In the genomic region with DNA sequence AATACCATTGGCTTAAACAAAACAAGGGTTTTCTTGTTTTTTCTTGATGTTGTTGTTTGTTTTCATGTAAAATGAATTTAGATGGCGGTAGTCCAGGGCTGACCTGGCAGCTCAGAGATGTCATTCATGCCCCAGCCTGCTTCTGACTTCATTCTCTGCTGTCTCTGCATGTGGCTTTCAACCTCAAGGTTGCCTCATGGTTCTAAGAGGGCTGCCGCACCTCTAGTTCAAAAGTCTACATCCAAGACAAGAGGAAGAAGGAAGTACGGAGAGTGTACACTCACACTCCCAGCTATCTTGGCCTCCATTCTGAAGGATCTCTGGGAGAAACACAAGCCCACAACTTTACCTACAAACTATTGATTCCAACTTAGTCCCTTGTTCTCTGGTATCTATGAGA, we compare ENCODE assay signal across 11 cellular contexts. TPM values are rescaled to one million over a fixed set of nuclear protein-coding genes. Genes with fewer than 3 reads are reported as not detected.
A peak's percentile ranks its signal among the peaks of the same experiment; 100 is the strongest.
DNase-seq lines count a peak whose midpoint lies in the region; ATAC-seq and TF ChIP-seq lines count a peak whose summit lies in the region.
"Had no signal": no experiment of that assay in that cellular context is flagged by ENCODE, and none has a peak within 500 bp of the region (broad histone marks: within the 10 kb centered on the region; RNA-seq: fewer than 3 reads in every experiment).

No MANE protein-coding gene starts in this region.

- no peak overlapping the region for H2BK12ac ChIP-seq in mesenchymal stem cell (ENCODE audit: low read length in 2 of 2)

- peaks cover 6% of the 10 kb centered on the region for H3K9me3 Mint-ChIP-seq in activated naive CD4-positive, alpha-beta T cell treated with anti-CD3 and anti-CD28 coated beads, Interleukin-2, amount 50 U/mL, for 24 hours
- H3K9me3 Mint-ChIP-seq in activated naive CD8-positive, alpha-beta T cell treated with anti-CD3 and anti-CD28 coated beads for 36 hours, result peaks cover 5% of the 10 kb centered on the region

- H3K27ac ChIP-seq in mesenchymal stem cell (ENCODE audit: low read length, poor library complexity, severe bottlenecking) (no peak overlapping the region), vagina (peak overlapping the region; percentile 86)

- H2AFZ ChIP-seq in mesenchymal stem cell (ENCODE audit: low read depth, low read length), result peak overlapping the region; percentile 6

- peak overlapping the region; percentile 94 for H3K9ac ChIP-seq in mesenchymal stem cell (ENCODE audit: low read length)

- peaks cover 0 to 7% of the 10 kb centered on the region in 2 experiments for H3K36me3 ChIP-seq in mesenchymal stem cell (ENCODE audit: control insufficient read depth in 1 of 2, insufficient read depth in 2 of 2, low read depth in 1 of 2, low read length in 2 of 2)
- no peaks in the 10 kb centered on the region for H3K36me3 ChIP-seq in vagina

- H3K4me1 ChIP-seq in mesenchymal stem cell (ENCODE audit: control insufficient read depth, insufficient read depth, low read depth, low read length) (peaks cover 3% of the 10 kb centered on the region), vagina (peaks cover 28% of the 10 kb centered on the region)

- no peak overlapping the region for H2BK120ac ChIP-seq in mesenchymal stem cell (ENCODE audit: low read depth, low read length)

- no peak overlapping the region for H2BK5ac ChIP-seq in mesenchymal stem cell (ENCODE audit: low read depth, low read length, poor library complexity, severe bottlenecking)

- no peak overlapping the region for H3K18ac ChIP-seq in mesenchymal stem cell (ENCODE audit: low read depth in 1 of 2, low read length in 2 of 2)

- no peak overlapping the region for H3K14ac ChIP-seq in mesenchymal stem cell (ENCODE audit: low read length in 2 of 2)

- H2BK15ac ChIP-seq in mesenchymal stem cell (ENCODE audit: low read depth, poor library complexity, severe bottlenecking), result no peak overlapping the region

- H3K27me3 Mint-ChIP-seq in activated naive CD4-positive, alpha-beta T cell treated with anti-CD3 and anti-CD28 coated beads, Interleukin-2, amount 50 U/mL, for 24 hours, result no peaks in the 10 kb centered on the region
- no peaks in the 10 kb centered on the region for H3K27me3 Mint-ChIP-seq in activated naive CD8-positive, alpha-beta T cell treated with anti-CD3 and anti-CD28 coated beads for 36 hours

- H3K4me3 ChIP-seq in mesenchymal stem cell (ENCODE audit: insufficient read depth in 1 of 2, low read depth in 1 of 2, low read length in 2 of 2) (no peak overlapping the region), vagina (peak overlapping the region in 1 of 2 donors; percentile 49)

- peak overlapping the region; percentile 99 for H3K27ac Mint-ChIP-seq in activated naive CD4-positive, alpha-beta T cell treated with anti-CD3 and anti-CD28 coated beads, Interleukin-2, amount 50 U/mL, for 24 hours
- peak overlapping the region; percentile 91 for H3K27ac Mint-ChIP-seq in activated naive CD8-positive, alpha-beta T cell treated with anti-CD3 and anti-CD28 coated beads for 36 hours

- H3K4me2 ChIP-seq in mesenchymal stem cell (ENCODE audit: low read length, poor library complexity, severe bottlenecking), result no peak overlapping the region

- 100% methylated on average over 2 of the region's 3 CpGs for WGBS in mesenchymal stem cell

- no peak overlapping the region for H3K4ac ChIP-seq in mesenchymal stem cell (ENCODE audit: low read depth in 1 of 2, low read length in 2 of 2)

- H2AK5ac ChIP-seq in mesenchymal stem cell (ENCODE audit: low read length, severe bottlenecking), result peak overlapping the region; percentile 37

- TF ChIP-seq POLR2A in vagina (IDR thresholded peaks at IDR 0.05), result no peak

- ATAC-seq in GM21576 (IDR thresholded peaks at IDR 0.05; ENCODE audit: unreplicated experiment), result no peak
- ATAC-seq: heart right ventricle had no signal

- H3K9me3 ChIP-seq in mesenchymal stem cell (ENCODE audit: control insufficient read depth, low read length) (no peaks in the 10 kb centered on the region), vagina (no peaks in the 10 kb centered on the region)

- H4K91ac ChIP-seq in mesenchymal stem cell (ENCODE audit: low read length), result no peak overlapping the region

- intact Hi-C loops in vagina (cut with DNase I), result no loop called here

- peaks cover 7% of the 10 kb centered on the region for H3K36me3 Mint-ChIP-seq in activated naive CD4-positive, alpha-beta T cell treated with anti-CD3 and anti-CD28 coated beads, Interleukin-2, amount 50 U/mL, for 24 hours
- peaks cover 9% of the 10 kb centered on the region for H3K36me3 Mint-ChIP-seq in activated naive CD8-positive, alpha-beta T cell treated with anti-CD3 and anti-CD28 coated beads for 36 hours

- peaks cover 3% of the 10 kb centered on the region for H3K79me1 ChIP-seq in mesenchymal stem cell (replicated peaks; ENCODE audit: low read length, poor library complexity, severe bottlenecking)

- H3K4me3 Mint-ChIP-seq in activated naive CD4-positive, alpha-beta T cell treated with anti-CD3 and anti-CD28 coated beads, Interleukin-2, amount 50 U/mL, for 24 hours, result peak overlapping the region; percentile 99
- peak overlapping the region; percentile 89 for H3K4me3 Mint-ChIP-seq in activated naive CD8-positive, alpha-beta T cell treated with anti-CD3 and anti-CD28 coated beads for 36 hours

- H3K27me3 ChIP-seq in mesenchymal stem cell (ENCODE audit: control insufficient read depth in 1 of 2, insufficient read depth in 1 of 2, low read length in 2 of 2), result no peaks in the 10 kb centered on the region
- no peaks in the 10 kb centered on the region for H3K27me3 ChIP-seq in vagina
- H3K27me3 ChIP-seq: heart right ventricle had no signal

- H3K4me1 Mint-ChIP-seq in activated naive CD4-positive, alpha-beta T cell treated with anti-CD3 and anti-CD28 coated beads, Interleukin-2, amount 50 U/mL, for 24 hours, result peaks cover 39% of the 10 kb centered on the region
- H3K4me1 Mint-ChIP-seq in activated naive CD8-positive, alpha-beta T cell treated with anti-CD3 and anti-CD28 coated beads for 36 hours, result peaks cover 23% of the 10 kb centered on the region

- DNase-seq in activated naive CD4-positive, alpha-beta T cell treated with anti-CD3 and anti-CD28 coated beads, Interleukin-2, amount 50 U/mL, for 16 hours, result no peak
- DNase-seq in activated naive CD8-positive, alpha-beta T cell treated with anti-CD3 and anti-CD28 coated beads for 36 hours, result no peak
- DNase-seq in mesenchymal stem cell (no peak), vagina (ENCODE audit: extremely low spot score in 2 of 2) (no peak), glomerular visceral epithelial cell (ENCODE audit: extremely low spot score) (no peak)
- DNase-seq in stimulated activated CD8-positive, alpha-beta memory T cell treated with anti-CD3 and anti-CD28 coated beads, Interleukin-4, amount 100 ng/mL, for 48 hours, result no peak
- DNase-seq: heart right ventricle, NCI-H187, RPMI8226 had no signal

- TF ChIP-seq CTCF in vagina (IDR thresholded peaks at IDR 0.05), result no peak

- H4K8ac ChIP-seq in mesenchymal stem cell (ENCODE audit: low read length), result no peak overlapping the region

- no peak overlapping the region for H3K23ac ChIP-seq in mesenchymal stem cell (ENCODE audit: low read length in 2 of 2)

RNA-seq across cellular contexts. Expression of a gene that starts 1.2 kb away (rescaled TPM):
- 10 to 100 TPM; 28.8 to 30.1 TPM for total RNA-seq in activated naive CD8-positive, alpha-beta T cell treated with anti-CD3 and anti-CD28 coated beads for 36 hours
- polyA plus RNA-seq in mesenchymal stem cell (2013, experiment 1 of 2), result 14.3 TPM
- 15.1 TPM for polyA plus RNA-seq in mesenchymal stem cell (2013, experiment 2 of 2)
- 13.0 TPM for total RNA-seq in vagina

RNA-seq across cellular contexts. Expression of a gene that starts 18.6 kb away (rescaled TPM):
- total RNA-seq in activated naive CD8-positive, alpha-beta T cell treated with anti-CD3 and anti-CD28 coated beads for 36 hours, result 10 to 100 TPM; 19.0 to 21.3 TPM
- polyA plus RNA-seq in mesenchymal stem cell (2013, experiment 1 of 2), result 25.5 TPM
- polyA plus RNA-seq in mesenchymal stem cell (2013, experiment 2 of 2), result 25.8 TPM
- total RNA-seq in vagina, result 18.4 TPM

RNA-seq across cellular contexts. Expression of a gene that starts 37.1 kb away (rescaled TPM):
- total RNA-seq in activated naive CD8-positive, alpha-beta T cell treated with anti-CD3 and anti-CD28 coated beads for 36 hours, result 10 to 100 TPM; 19.0 to 20.7 TPM
- 17.7 TPM for polyA plus RNA-seq in mesenchymal stem cell (2013, experiment 1 of 2)
- 18.2 TPM for polyA plus RNA-seq in mesenchymal stem cell (2013, experiment 2 of 2)
- 16.7 TPM for total RNA-seq in vagina

RNA-seq across cellular contexts. Expression of a gene that starts 56.2 kb away (rescaled TPM):
- 10 to 100 TPM; 12.8 to 14.9 TPM for total RNA-seq in activated naive CD8-positive, alpha-beta T cell treated with anti-CD3 and anti-CD28 coated beads for 36 hours
- polyA plus RNA-seq in mesenchymal stem cell (2013, experiment 1 of 2), result 14.4 TPM
- 13.8 TPM for polyA plus RNA-seq in mesenchymal stem cell (2013, experiment 2 of 2)
- total RNA-seq in vagina, result 6.1 TPM
